Comparison of ENCODE assay signal across 1 cellular context in genomic region chr3:107959767-107960166, GRCh38.
TF ChIP-seq lines count a peak whose summit lies in the region.

No MANE protein-coding gene starts in this region.

TF ChIP-seq in GM23338, 12 proteins besides CTCF, POLR2A, EP300 and RAD21 (continued from another document):
- TF ChIP-seq ZNF462 (CRISPR knock-in tag; IDR thresholded peaks at IDR 0.05) (no peak), REST (IDR thresholded peaks at IDR 0.05; ENCODE audit: unreplicated experiment) (no peak), POLR2AphosphoS5 (IDR thresholded peaks at IDR 0.05; ENCODE audit: low read depth) (no peak), CREB1 (CRISPR knock-in tag; IDR thresholded peaks at IDR 0.05; ENCODE audit: low read depth) (no peak), STAT1 (IDR thresholded peaks at IDR 0.05; ENCODE audit: unreplicated experiment) (no peak)
TF ChIP-seq in GM23338: peak in this region for 0.
